In the genomic region with DNA sequence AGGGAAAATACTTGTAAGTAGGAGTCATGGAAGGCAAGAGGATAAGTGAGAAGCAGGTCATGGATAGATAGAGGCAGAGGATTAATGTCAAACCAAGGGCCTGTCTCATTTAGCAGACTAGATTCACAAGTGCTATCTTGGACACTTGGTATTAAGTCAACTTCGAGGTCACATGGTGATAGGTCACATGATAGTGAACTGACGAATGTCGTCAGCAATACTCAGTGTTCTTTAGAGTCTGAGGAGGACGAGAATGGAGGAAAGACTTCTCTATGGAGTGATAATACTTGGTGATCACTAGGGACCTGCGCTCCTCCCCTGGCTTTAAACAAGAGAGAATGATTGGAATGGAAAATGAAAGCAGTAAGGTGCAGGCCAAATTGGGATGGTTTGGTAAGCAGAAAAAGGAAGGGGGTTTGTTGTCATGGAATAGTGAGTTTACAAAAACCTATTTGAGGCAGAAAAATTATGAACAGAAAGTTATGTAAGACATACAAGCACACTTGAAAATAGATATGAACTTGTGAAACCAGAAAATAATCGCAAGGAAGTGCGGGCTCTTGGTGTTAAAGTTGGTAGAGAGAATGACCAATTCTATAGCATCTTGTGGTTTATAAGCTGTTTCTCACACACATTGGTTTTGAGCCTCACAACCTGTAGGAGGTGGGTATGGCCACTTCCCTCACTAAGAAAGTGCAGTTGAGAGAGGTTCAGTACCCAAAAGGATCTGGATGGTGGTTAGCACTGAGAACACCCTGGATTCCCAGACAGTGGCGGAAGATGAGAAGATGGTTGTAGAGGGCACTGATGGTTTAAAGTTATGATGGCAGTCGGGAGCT, we compare ENCODE assay signal across 11 cellular contexts.
DNase-seq lines count a peak whose midpoint lies in the region; ATAC-seq and TF ChIP-seq lines count a peak whose summit lies in the region.
"Had no signal": no experiment of that assay in that cellular context is flagged by ENCODE, and none has a peak within 500 bp of the region (broad histone marks: within the 10 kb centered on the region; RNA-seq: fewer than 3 reads in every experiment).

No MANE protein-coding gene starts in this region.

- H3K36me3 ChIP-seq in left ventricle myocardium inferior: no peaks in the 10 kb centered on the region

- peak overlapping the region; percentile 89 for H3K27ac ChIP-seq in left ventricle myocardium inferior (replicated peaks)

- peaks cover 4% of the 10 kb centered on the region for H3K27me3 Mint-ChIP-seq in activated CD4-positive, alpha-beta T cell treated with anti-CD3 and anti-CD28 coated beads, Interleukin-2, amount 10 ng/mL, durations not matched to agents 24 days and 14 days

- no peak overlapping the region for H3K4me3 Mint-ChIP-seq in activated CD4-positive, alpha-beta T cell treated with anti-CD3 and anti-CD28 coated beads, Interleukin-2, amount 10 ng/mL, durations not matched to agents 24 days and 14 days

- H3K36me3 Mint-ChIP-seq in activated CD4-positive, alpha-beta T cell treated with anti-CD3 and anti-CD28 coated beads, Interleukin-2, amount 10 ng/mL, durations not matched to agents 24 days and 14 days (ENCODE audit: low read depth): no peaks in the 10 kb centered on the region

- ATAC-seq in Right ventricle myocardium inferior (no peak), HG02798 (IDR thresholded peaks at IDR 0.05; ENCODE audit: poor library complexity, unreplicated experiment) (peak; percentile 75)

- H3K9me3 ChIP-seq in left ventricle myocardium inferior (replicated peaks): no peaks in the 10 kb centered on the region

- no peak overlapping the region for H3K27ac Mint-ChIP-seq in activated CD4-positive, alpha-beta T cell treated with anti-CD3 and anti-CD28 coated beads, Interleukin-2, amount 10 ng/mL, durations not matched to agents 24 days and 14 days

- H3K4me1 ChIP-seq in left ventricle myocardium inferior: peaks cover 93% of the 10 kb centered on the region

- no peaks in the 10 kb centered on the region for H3K27me3 ChIP-seq in left ventricle myocardium inferior (ENCODE audit: low read depth)

- DNase-seq in left ventricle myocardium inferior (no peak), Right ventricle myocardium inferior (ENCODE audit: missing footprints) (no peak), MV-4-11 (lab: John Stamatoyannopoulos, UW) (peak; percentile 67), NCI-H226 (no peak), HCEC 1CT (no peak), putamen (ENCODE audit: low spot score) (no peak)
- no peak for DNase-seq in activated CD4-positive, alpha-beta T cell treated with anti-CD3 and anti-CD28 coated beads, Interleukin-2, amount 10 ng/mL, durations not matched to agents 24 days and 14 days
- DNase-seq: activated effector memory CD4-positive, alpha-beta T cell treated with anti-CD3 and anti-CD28 coated beads, Interleukin-2, amount 50 U/mL, for 16 hours; EL; NCI-H2227 treated with DMSO at 0.1 percent for 48 hours had no signal

- no peak for TF ChIP-seq CTCF in left ventricle myocardium inferior (IDR thresholded peaks at IDR 0.05; ENCODE audit: borderline replicate concordance)

- H3K4me3 ChIP-seq in left ventricle myocardium inferior: no peak overlapping the region

- no peaks in the 10 kb centered on the region for H3K9me3 Mint-ChIP-seq in activated CD4-positive, alpha-beta T cell treated with anti-CD3 and anti-CD28 coated beads, Interleukin-2, amount 10 ng/mL, durations not matched to agents 24 days and 14 days

- intact Hi-C loops in left ventricle myocardium inferior (cut with micrococcal nuclease) (no loop called here), Right ventricle myocardium inferior (cut with DNase I) (no loop called here)
- intact Hi-C loops in activated CD4-positive, alpha-beta T cell treated with anti-CD3 and anti-CD28 coated beads, Interleukin-2, amount 10 ng/mL, durations not matched to agents 24 days and 14 days (cut with micrococcal nuclease): no loop called here

- peaks cover 6% of the 10 kb centered on the region for H3K4me1 Mint-ChIP-seq in activated CD4-positive, alpha-beta T cell treated with anti-CD3 and anti-CD28 coated beads, Interleukin-2, amount 10 ng/mL, durations not matched to agents 24 days and 14 days
